ENCODE assay signal across 20 cellular contexts in genomic region chr18:3492721-3493120, GRCh38.
"Had no signal": no experiment of that assay in that cellular context is flagged by ENCODE, and none has a peak within 500 bp of the region (broad histone marks: within the 10 kb centered on the region; RNA-seq: fewer than 3 reads in every experiment).

No MANE protein-coding gene starts in this region.

- H3K27ac ChIP-seq: psoas muscle, testis, transverse colon had no signal

- H3K27me3 ChIP-seq: heart left ventricle, right lobe of liver, testis, transverse colon had no signal

- H3K36me3 ChIP-seq: heart left ventricle, neutrophil, right lobe of liver, transverse colon had no signal

- ATAC-seq: esophagus mucosa; heart left ventricle; left ventricle myocardium superior; psoas muscle; stimulated activated naive CD8-positive, alpha-beta T cell treated with anti-CD3 and anti-CD28 coated beads, Interleukin-15, amount 100 ng/mL, for 72 hours had no signal

- H3K4me3 ChIP-seq: lung, psoas muscle, right lobe of liver, testis, transverse colon had no signal

- H3K9me3 ChIP-seq: heart left ventricle, neutrophil, psoas muscle, right lobe of liver, testis, transverse colon had no signal

- H3K36me3 Mint-ChIP-seq: naive B cell; stimulated activated naive B cell treated with anti-CD40 and anti-IgM and Interleukin-4, amounts not matched to agents 10 μg/mL and 1 μg/mL and 100 μg/mL, for 72 hours had no signal

- H3K9me3 Mint-ChIP-seq: naive B cell; stimulated activated naive B cell treated with anti-CD40 and anti-IgM and Interleukin-4, amounts not matched to agents 10 μg/mL and 1 μg/mL and 100 μg/mL, for 72 hours; stimulated activated naive CD8-positive, alpha-beta T cell treated with anti-CD3 and anti-CD28 coated beads, Interleukin-15, amount 100 ng/mL, for 72 hours had no signal

- H3K27ac Mint-ChIP-seq: stimulated activated naive CD8-positive, alpha-beta T cell treated with anti-CD3 and anti-CD28 coated beads, Interleukin-15, amount 100 ng/mL, for 72 hours had no signal

- FAIRE-seq: endometrium, frontal cortex had no signal

- H3K4me1 ChIP-seq: heart left ventricle, psoas muscle, testis, transverse colon had no signal

- DNase-seq: effector memory CD4-positive, alpha-beta T cell; heart left ventricle; hippocampal formation; left colon; left ventricle myocardium superior; mesendoderm; psoas muscle; retina; right lobe of liver; stimulated activated CD4-positive, alpha-beta T cell treated with anti-CD3 and anti-CD28 coated beads, Interleukin-4, amount 100 ng/mL, for 24 hours; stimulated activated naive B cell treated with anti-CD40 and anti-IgM and Interleukin-4, amounts not matched to agents 10 μg/mL and 1 μg/mL and 100 μg/mL, for 72 hours; stimulated activated naive CD8-positive, alpha-beta T cell treated with anti-CD3 and anti-CD28 coated beads, Interleukin-15, amount 100 ng/mL, for 72 hours; testis; transverse colon had no signal
